Comparison of ENCODE assay signal across 1 cellular context in genomic region chr14:20683896-20684661, GRCh38.
TF ChIP-seq lines count a peak whose summit lies in the region.

TSS of gene RNASE4 (plus strand) at chr14:20684560. CDS start at chr14:20699372, 14,812 bp downstream.

TF ChIP-seq in SK-N-SH treated with all-trans-retinoic acid at 6 μM for 48 hours, 23 proteins besides CTCF, POLR2A, EP300 and RAD21 (continued from another document):
- no peak for TF ChIP-seq ZFP3 (CRISPR knock-in tag; IDR thresholded peaks at IDR 0.05)
- no peak for TF ChIP-seq ZNF70 (CRISPR knock-in tag; IDR thresholded peaks at IDR 0.05)
- TF ChIP-seq TCF4 (CRISPR knock-in tag; IDR thresholded peaks at IDR 0.05; ENCODE audit: borderline replicate concordance): no peak
